In genomic region chr1:22038036-22038435, GRCh38 we compare ENCODE assay signal across 13 cellular contexts. TPM values are rescaled to one million over a fixed set of nuclear protein-coding genes. Genes with fewer than 3 reads are reported as not detected.
A peak's percentile ranks its signal among the peaks of the same experiment; 100 is the strongest.
DNase-seq lines count a peak whose midpoint lies in the region; ATAC-seq, FAIRE-seq and TF ChIP-seq lines count a peak whose summit lies in the region.
"Had no signal": no experiment of that assay in that cellular context is flagged by ENCODE, and none has a peak within 500 bp of the region (broad histone marks: within the 10 kb centered on the region; RNA-seq: fewer than 3 reads in every experiment).

No MANE protein-coding gene starts in this region.

- H3K36me3 ChIP-seq in suprapubic skin (no peaks in the 10 kb centered on the region), small intestine (ENCODE audit: control insufficient read depth in 2 of 2, insufficient read depth in 2 of 2, low read length in 2 of 2) (no peaks in the 10 kb centered on the region)

- H3K27ac ChIP-seq in suprapubic skin (peak overlapping the region; percentile 14), small intestine (ENCODE audit: low read depth in 1 of 2, low read length in 1 of 2) (no peak overlapping the region)

- H3K9me3 Mint-ChIP-seq in activated naive CD4-positive, alpha-beta T cell treated with anti-CD3 and anti-CD28 coated beads, Interleukin-2, amount 50 U/mL, for 24 hours = no peaks in the 10 kb centered on the region
- H3K9me3 Mint-ChIP-seq in activated T-helper 1 cell treated with anti-CD3 and anti-CD28 coated beads, Interleukin-12 subunit alpha, Interleukin-12 subunit beta, Interleukin-2, Interleukin-4 antibody, amounts not matched to agents 30 ng/mL and 10 ng/mL and 1 ng/mL, durations not matched to agents 14 hours and 24 hours and 36 hours = no peaks in the 10 kb centered on the region
- H3K9me3 Mint-ChIP-seq in memory B cell = no peaks in the 10 kb centered on the region
- H3K9me3 Mint-ChIP-seq: WTC11 had no signal

- FAIRE-seq in small intestine (lab: Jason Lieb, UNC) = no peak
- FAIRE-seq: endometrium had no signal

- H3K27ac Mint-ChIP-seq in activated naive CD4-positive, alpha-beta T cell treated with anti-CD3 and anti-CD28 coated beads, Interleukin-2, amount 50 U/mL, for 24 hours = peak overlapping the region; percentile 86
- H3K27ac Mint-ChIP-seq in activated T-helper 1 cell treated with anti-CD3 and anti-CD28 coated beads, Interleukin-12 subunit alpha, Interleukin-12 subunit beta, Interleukin-2, Interleukin-4 antibody, amounts not matched to agents 30 ng/mL and 10 ng/mL and 1 ng/mL, durations not matched to agents 14 hours and 24 hours and 36 hours = peak overlapping the region; percentile 84
- H3K27ac Mint-ChIP-seq in memory B cell = peak overlapping the region; percentile 79

- 45% methylated on average over 5 of the region's 5 CpGs for WGBS in suprapubic skin
- 85 to 91% (median 85%) methylated on average over 5 of the region's 5 CpGs for WGBS in small intestine, 3 donors

- ATAC-seq in memory B cell (ENCODE audit: low read depth) (no peak), GM18858 (IDR thresholded peaks at IDR 0.05; ENCODE audit: unreplicated experiment) (no peak)
- ATAC-seq: WTC11 had no signal

- no peak for DNase-seq in activated naive CD4-positive, alpha-beta T cell (lab: John Stamatoyannopoulos, UW)
- DNase-seq in activated T-helper 1 cell treated with anti-CD3 and anti-CD28 coated beads, Interleukin-12 subunit alpha, Interleukin-12 subunit beta, Interleukin-2, Interleukin-4 antibody, amounts not matched to agents 30 ng/mL and 10 ng/mL and 1 ng/mL, durations not matched to agents 14 hours and 24 hours and 36 hours (ENCODE audit: low spot score) = no peak
- no peak for DNase-seq in memory B cell (ENCODE audit: low spot score in 2 of 2)
- DNase-seq in suprapubic skin (ENCODE audit: low spot score in 2 of 2) = no peak
- DNase-seq in Kasumi-1 (lab: John Stamatoyannopoulos, UW) = no peak
- no peak for DNase-seq in small intestine
- DNase-seq: Karpas-422; NCI-H2227 treated with DMSO at 0.1 percent for 48 hours; stimulated activated naive CD4-positive, alpha-beta T cell treated with Interleukin-2 at 50 U/mL for 16 hours had no signal

- no peak overlapping the region for H3K4me3 Mint-ChIP-seq in activated naive CD4-positive, alpha-beta T cell treated with anti-CD3 and anti-CD28 coated beads, Interleukin-2, amount 50 U/mL, for 24 hours
- no peak overlapping the region for H3K4me3 Mint-ChIP-seq in activated T-helper 1 cell treated with anti-CD3 and anti-CD28 coated beads, Interleukin-12 subunit alpha, Interleukin-12 subunit beta, Interleukin-2, Interleukin-4 antibody, amounts not matched to agents 30 ng/mL and 10 ng/mL and 1 ng/mL, durations not matched to agents 14 hours and 24 hours and 36 hours
- H3K4me3 Mint-ChIP-seq in memory B cell = no peak overlapping the region
- H3K4me3 Mint-ChIP-seq: WTC11 had no signal

- no peaks in the 10 kb centered on the region for H3K27me3 Mint-ChIP-seq in activated naive CD4-positive, alpha-beta T cell treated with anti-CD3 and anti-CD28 coated beads, Interleukin-2, amount 50 U/mL, for 24 hours
- H3K27me3 Mint-ChIP-seq in activated T-helper 1 cell treated with anti-CD3 and anti-CD28 coated beads, Interleukin-12 subunit alpha, Interleukin-12 subunit beta, Interleukin-2, Interleukin-4 antibody, amounts not matched to agents 30 ng/mL and 10 ng/mL and 1 ng/mL, durations not matched to agents 14 hours and 24 hours and 36 hours (ENCODE audit: insufficient read depth) = no peaks in the 10 kb centered on the region
- H3K27me3 Mint-ChIP-seq in memory B cell = no peaks in the 10 kb centered on the region

- no peak for TF ChIP-seq POLR2A in suprapubic skin (IDR thresholded peaks at IDR 0.05)

- peaks cover 56% of the 10 kb centered on the region for H3K4me1 Mint-ChIP-seq in activated naive CD4-positive, alpha-beta T cell treated with anti-CD3 and anti-CD28 coated beads, Interleukin-2, amount 50 U/mL, for 24 hours
- H3K4me1 Mint-ChIP-seq in activated T-helper 1 cell treated with anti-CD3 and anti-CD28 coated beads, Interleukin-12 subunit alpha, Interleukin-12 subunit beta, Interleukin-2, Interleukin-4 antibody, amounts not matched to agents 30 ng/mL and 10 ng/mL and 1 ng/mL, durations not matched to agents 14 hours and 24 hours and 36 hours (ENCODE audit: low read depth) = peaks cover 48% of the 10 kb centered on the region
- peaks cover 21% of the 10 kb centered on the region for H3K4me1 Mint-ChIP-seq in memory B cell

- H3K27me3 ChIP-seq in suprapubic skin (no peaks in the 10 kb centered on the region), small intestine (ENCODE audit: control insufficient read depth in 2 of 2, insufficient read depth in 2 of 2, low read length in 2 of 2) (no peaks in the 10 kb centered on the region)

- H3K36me3 Mint-ChIP-seq in activated naive CD4-positive, alpha-beta T cell treated with anti-CD3 and anti-CD28 coated beads, Interleukin-2, amount 50 U/mL, for 24 hours = no peaks in the 10 kb centered on the region
- H3K36me3 Mint-ChIP-seq in activated T-helper 1 cell treated with anti-CD3 and anti-CD28 coated beads, Interleukin-12 subunit alpha, Interleukin-12 subunit beta, Interleukin-2, Interleukin-4 antibody, amounts not matched to agents 30 ng/mL and 10 ng/mL and 1 ng/mL, durations not matched to agents 14 hours and 24 hours and 36 hours (ENCODE audit: low read depth) = no peaks in the 10 kb centered on the region
- no peaks in the 10 kb centered on the region for H3K36me3 Mint-ChIP-seq in memory B cell
- H3K36me3 Mint-ChIP-seq: WTC11 had no signal

- H3K4me3 ChIP-seq in suprapubic skin = no peak overlapping the region
- no peak overlapping the region for H3K4me3 ChIP-seq in small intestine (ENCODE audit: low read depth in 1 of 2, low read length in 2 of 2)

- TF ChIP-seq EP300 in suprapubic skin (IDR thresholded peaks at IDR 0.05) = no peak

- intact Hi-C loops in activated T-helper 1 cell treated with anti-CD3 and anti-CD28 coated beads, Interleukin-12 subunit alpha, Interleukin-12 subunit beta, Interleukin-2, Interleukin-4 antibody, amounts not matched to agents 30 ng/mL and 10 ng/mL and 1 ng/mL, durations not matched to agents 14 hours and 24 hours and 36 hours (cut with micrococcal nuclease) = no loop called here

- no peak for TF ChIP-seq CTCF in suprapubic skin (IDR thresholded peaks at IDR 0.05)

- H3K4me1 ChIP-seq in suprapubic skin (peaks cover 57% of the 10 kb centered on the region), small intestine (ENCODE audit: control insufficient read depth in 2 of 2, insufficient read depth in 1 of 2, low read depth in 1 of 2, low read length in 1 of 2) (no peaks in the 10 kb centered on the region)

- no peaks in the 10 kb centered on the region for H3K9me3 ChIP-seq in suprapubic skin
- no peaks in the 10 kb centered on the region for H3K9me3 ChIP-seq in small intestine (ENCODE audit: control insufficient read depth, low read depth)

RNA-seq across cellular contexts. Expression of gene CDC42, which starts 14.5 kb away (rescaled TPM):
- 293 and 318 TPM in 2 replicates for total RNA-seq in activated T-helper 1 cell treated with anti-CD3 and anti-CD28 coated beads, Interleukin-12 subunit alpha, Interleukin-12 subunit beta, Interleukin-2, Interleukin-4 antibody, amounts not matched to agents 30 ng/mL and 10 ng/mL and 1 ng/mL, durations not matched to agents 14 hours and 24 hours and 36 hours
- total RNA-seq in suprapubic skin = 100 to 1,000 TPM; 108 to 223 (median 200) TPM
- polyA plus RNA-seq in small intestine = 100 to 1,000 TPM; 175 to 246 (median 225) TPM

RNA-seq across cellular contexts. Expression of gene CELA3A, which starts 36.6 kb away (rescaled TPM):
- not detected in 2 replicates for total RNA-seq in activated T-helper 1 cell treated with anti-CD3 and anti-CD28 coated beads, Interleukin-12 subunit alpha, Interleukin-12 subunit beta, Interleukin-2, Interleukin-4 antibody, amounts not matched to agents 30 ng/mL and 10 ng/mL and 1 ng/mL, durations not matched to agents 14 hours and 24 hours and 36 hours
- not detected for total RNA-seq in suprapubic skin
- 10 to 100 TPM in 1 of 3 donors, 1 to 10 TPM in 1, under 1 TPM in 1; 0.64 to 30.6 (median 8.1) TPM for polyA plus RNA-seq in small intestine
